Comparison of ENCODE assay signal across 12 cellular contexts in the genomic region with DNA sequence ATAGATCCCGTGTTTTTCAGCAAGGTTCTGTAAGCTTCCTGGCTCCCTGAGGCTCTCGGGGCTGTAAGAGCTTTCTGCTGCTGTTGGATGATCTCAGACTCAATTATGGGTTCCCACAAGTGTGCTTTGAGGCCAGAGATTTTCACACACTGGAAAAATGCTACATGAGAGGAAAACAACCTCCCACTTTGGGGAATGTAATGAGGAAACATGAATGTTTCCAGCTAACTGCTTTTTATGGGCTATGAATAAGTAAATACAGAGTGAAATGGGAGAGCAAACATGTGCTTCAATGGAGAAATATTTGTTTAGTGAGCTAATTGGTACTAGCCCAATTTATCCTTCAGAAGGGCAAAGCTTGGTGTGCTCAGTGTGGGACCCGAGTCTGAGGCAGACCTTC.
DNase-seq lines count a peak whose midpoint lies in the region; ATAC-seq, FAIRE-seq and TF ChIP-seq lines count a peak whose summit lies in the region.
"Had no signal": no experiment of that assay in that cellular context is flagged by ENCODE, and none has a peak within 500 bp of the region (broad histone marks: within the 10 kb centered on the region; RNA-seq: fewer than 3 reads in every experiment).

No MANE protein-coding gene starts in this region.

- ATAC-seq in lower lobe of right lung (peak; percentile 78 to 87), sciatic nerve (no peak)

- H3K36me3 ChIP-seq in lower lobe of right lung (no peaks in the 10 kb centered on the region), adrenal gland (replicated peaks in 1 of 2) (no peaks in the 10 kb centered on the region)

- TF ChIP-seq POLR2A in adrenal gland (IDR thresholded peaks at IDR 0.05), result no peak

- intact Hi-C loops in lower lobe of right lung (cut with DNase I), result no loop called here
- intact Hi-C loops in sciatic nerve (cut with DNase I), result no loop called here
- intact Hi-C loops in adrenal gland (cut with DNase I), result no loop called here

- DNase-seq in AG10803 (ENCODE audit: low read depth), result peak; percentile 90
- DNase-seq in NCI-H1105 treated with DMSO at 0.1 percent for 48 hours (lab: John Stamatoyannopoulos, UW), result peak; percentile 80
- DNase-seq in lower lobe of right lung, result no peak
- no peak for DNase-seq in NCI-H2171 (lab: John Stamatoyannopoulos, UW)
- DNase-seq in RCC 7860 (ENCODE audit: low spot score), result no peak
- no peak for DNase-seq in sciatic nerve (ENCODE audit: low spot score)
- no peak for DNase-seq in adrenal gland
- DNase-seq: activated T-cell treated with anti-CD3 and anti-CD28 coated beads for 4 hours; CD4-positive, alpha-beta T cell; cerebellar nuclear complex had no signal

- no peak for FAIRE-seq in RCC 7860 (lab: Jason Lieb, UNC)

- no peak for TF ChIP-seq CTCF in AG10803 (conservative IDR thresholded peaks at IDR 0.05; ENCODE audit: low read length)
- TF ChIP-seq CTCF in VCaP (conservative IDR thresholded peaks at IDR 0.05), result no peak
- no peak for TF ChIP-seq CTCF in lower lobe of right lung (IDR thresholded peaks at IDR 0.05)
- no peak for TF ChIP-seq CTCF in adrenal gland (IDR thresholded peaks at IDR 0.05)

- no peaks in the 10 kb centered on the region for H3K27me3 ChIP-seq in lower lobe of right lung (ENCODE audit: low read depth)
- no peaks in the 10 kb centered on the region for H3K27me3 ChIP-seq in adrenal gland

- no peaks in the 10 kb centered on the region for H3K4me1 ChIP-seq in lower lobe of right lung
- H3K4me1 ChIP-seq in adrenal gland (replicated peaks in 1 of 2), result no peaks in the 10 kb centered on the region
- H3K4me1 ChIP-seq: parathyroid adenoma had no signal

- H3K27ac ChIP-seq in VCaP (peak overlapping the region; percentile 76), lower lobe of right lung (peak overlapping the region; percentile 49), adrenal gland (no peak overlapping the region)
- H3K27ac ChIP-seq: parathyroid adenoma had no signal

- 48 to 71% (median 64%) methylated on average over 3 of the region's 3 CpGs for WGBS in adrenal gland, 4 donors

- H3K4me3 ChIP-seq in AG10803 (ENCODE audit: low read length), result no peak overlapping the region
- peak overlapping the region; percentile 25 for H3K4me3 ChIP-seq in lower lobe of right lung
- H3K4me3 ChIP-seq in adrenal gland, result no peak overlapping the region

- H3K9me3 ChIP-seq in lower lobe of right lung (no peaks in the 10 kb centered on the region), adrenal gland (replicated peaks in 1 of 3) (no peaks in the 10 kb centered on the region)

Comparison
In these comparisons a context has a peak if more than half of its experiments do, and no peak if none do; other contexts are left out.
1. DNase-seq: peak in AG10803 (single experiment) and NCI-H1105 treated with DMSO at 0.1 percent for 48 hours (single experiment); none in lower lobe of right lung (single experiment), NCI-H2171 (single experiment), RCC 7860 (single experiment), sciatic nerve (single experiment) and adrenal gland (0 of 7).
2. H3K27ac ChIP-seq: peak in VCaP (single experiment) and lower lobe of right lung (single experiment); none in adrenal gland (0 of 5).